ENCODE assay signal across 14 cellular contexts in the genomic region with DNA sequence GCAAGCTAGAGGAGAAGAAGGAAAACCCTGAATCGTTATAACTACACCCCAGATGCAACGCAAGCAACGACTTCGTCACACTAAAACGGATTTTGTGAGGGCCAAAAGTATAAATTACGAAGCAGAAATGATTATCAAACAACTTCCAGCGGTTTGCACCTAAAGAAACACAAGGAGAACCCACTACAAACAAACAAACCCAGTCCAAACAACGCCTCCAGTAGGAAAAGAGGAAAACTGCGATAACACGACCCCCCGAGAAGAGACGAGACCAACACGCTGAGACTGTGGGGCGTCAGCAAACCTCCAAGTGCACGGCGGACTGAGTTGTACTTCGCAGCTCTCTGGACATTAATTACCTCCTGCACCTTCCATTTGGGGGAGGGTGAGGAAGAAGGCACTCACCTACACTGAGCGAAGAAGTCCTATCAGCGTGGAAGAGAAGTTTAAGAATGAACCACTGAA. TPM values are rescaled to one million over a fixed set of nuclear protein-coding genes. Genes with fewer than 3 reads are reported as not detected.
DNase-seq lines count a peak whose midpoint lies in the region; ATAC-seq and TF ChIP-seq lines count a peak whose summit lies in the region.
"Had no signal": no experiment of that assay in that cellular context is flagged by ENCODE, and none has a peak within 500 bp of the region (broad histone marks: within the 10 kb centered on the region; RNA-seq: fewer than 3 reads in every experiment).

TSS of gene MAB21L2 (plus strand) at position 51 of the 465 bp plus-strand sequence. CDS start 879 bp downstream, outside the sequence.

- no peak for ATAC-seq in gastrocnemius medialis
- ATAC-seq: CD8-positive, alpha-beta T cell; K562 had no signal

- in situ Hi-C loops in brain microvascular endothelial cell (cut with HindIII; ENCODE audit: low pct_ligation_motif_present, low sequenced_read_pairs) (loop anchor here (25.0 kb wide), 1 partner anchor 270 kb away; no protein-coding TSS in a partner anchor), gastrocnemius medialis (cut with MboI; ENCODE audit: low sequenced_read_pairs in 4 of 4) (no loop called here)

- H3K4me1 Mint-ChIP-seq in activated CD4-positive, alpha-beta memory T cell treated with anti-CD3 and anti-CD28 coated beads, Interleukin-2, amount 10 ng/mL, durations not matched to agents 7 days and 5 days, result no peaks in the 10 kb centered on the region

- H3K27ac Mint-ChIP-seq in activated CD4-positive, alpha-beta memory T cell treated with anti-CD3 and anti-CD28 coated beads, Interleukin-2, amount 10 ng/mL, durations not matched to agents 7 days and 5 days, result no peak within 1 kb of the TSS
- H3K27ac Mint-ChIP-seq: activated naive CD8-positive, alpha-beta T cell; CD8-positive, alpha-beta T cell had no signal

- H3K27me3 Mint-ChIP-seq in activated CD4-positive, alpha-beta memory T cell treated with anti-CD3 and anti-CD28 coated beads, Interleukin-2, amount 10 ng/mL, durations not matched to agents 7 days and 5 days, result no peaks in the 10 kb centered on the region
- H3K27me3 Mint-ChIP-seq: activated naive CD8-positive, alpha-beta T cell had no signal

- peaks cover 13% of the 10 kb centered on the region for H3K9me3 Mint-ChIP-seq in activated CD4-positive, alpha-beta memory T cell treated with anti-CD3 and anti-CD28 coated beads, Interleukin-2, amount 10 ng/mL, durations not matched to agents 7 days and 5 days
- H3K9me3 Mint-ChIP-seq: CD8-positive, alpha-beta T cell had no signal

- no peaks in the 10 kb centered on the region for H3K36me3 ChIP-seq in brain microvascular endothelial cell (replicated peaks)
- no peaks in the 10 kb centered on the region for H3K36me3 ChIP-seq in gastrocnemius medialis

- TF ChIP-seq CTCF in brain microvascular endothelial cell (IDR thresholded peaks at IDR 0.05; ENCODE audit: low read depth, low read length, missing control alignments) (peak; percentile 11), gastrocnemius medialis (IDR thresholded peaks at IDR 0.05 in 4 of 5, conservative IDR thresholded peaks at IDR 0.05 in 1 of 5) (no peak)

- POLR2A ChIA-PET in activated CD4-positive, alpha-beta memory T cell treated with anti-CD3 and anti-CD28 coated beads, Interleukin-2, amount 10 ng/mL, durations not matched to agents 7 days and 5 days (lab: Charles Lee), result no interaction called here

- H3K4me3 ChIP-seq in brain microvascular endothelial cell (ENCODE audit: low read depth, low read length) (peak within 1 kb of the TSS; percentile 75), gastrocnemius medialis (peak within 1 kb of the TSS; percentile 33 to 40 (median 37))
- H3K4me3 ChIP-seq: K562 had no signal

- H3K36me3 Mint-ChIP-seq in activated CD4-positive, alpha-beta memory T cell treated with anti-CD3 and anti-CD28 coated beads, Interleukin-2, amount 10 ng/mL, durations not matched to agents 7 days and 5 days (ENCODE audit: low read depth), result peaks cover 45% of the 10 kb centered on the region

- no peaks in the 10 kb centered on the region for H3K27me3 ChIP-seq in brain microvascular endothelial cell (replicated peaks)
- H3K27me3 ChIP-seq in gastrocnemius medialis, result no peaks in the 10 kb centered on the region

- intact Hi-C loops in gastrocnemius medialis (cut with DNase I; ENCODE audit: low total_unique reads), result no loop called here

- CTCF ChIA-PET in activated CD4-positive, alpha-beta memory T cell treated with anti-CD3 and anti-CD28 coated beads, Interleukin-2, amount 10 ng/mL, durations not matched to agents 7 days and 5 days (lab: Charles Lee), result no interaction called here

- H3K27ac ChIP-seq in brain microvascular endothelial cell, result peak within 1 kb of the TSS; percentile 8
- H3K27ac ChIP-seq in gastrocnemius medialis, result no peak within 1 kb of the TSS

- DNase-seq in H4 (ENCODE audit: low spot score) (peak; percentile 66), brain microvascular endothelial cell (no peak), iris pigment epithelial cell (ENCODE audit: low read depth) (peak; percentile 49), gastrocnemius medialis (no peak), NCI-H1930 (lab: John Stamatoyannopoulos, UW) (no peak), LoVo (ENCODE audit: low spot score) (no peak)
- DNase-seq in activated T-cell treated with anti-CD3 and anti-CD28 coated beads, Interleukin-2, amount 50 U/mL, for 48 hours, result no peak
- DNase-seq in activated CD4-positive, alpha-beta memory T cell treated with anti-CD3 and anti-CD28 coated beads, Interleukin-2, amount 10 ng/mL, durations not matched to agents 7 days and 5 days, result no peak
- DNase-seq: activated CD4-positive, alpha-beta T cell treated with anti-CD3 and anti-CD28 coated beads, Interleukin-2, amount 50 U/mL, for 4 hours; CD8-positive, alpha-beta T cell; NCI-H2227 treated with DMSO at 0.1 percent for 48 hours had no signal

- peaks cover 0 to 3% of the 10 kb centered on the region in 2 donors for H3K4me1 ChIP-seq in gastrocnemius medialis

- H3K4me3 Mint-ChIP-seq in activated CD4-positive, alpha-beta memory T cell treated with anti-CD3 and anti-CD28 coated beads, Interleukin-2, amount 10 ng/mL, durations not matched to agents 7 days and 5 days, result no peak within 1 kb of the TSS
- H3K4me3 Mint-ChIP-seq: activated naive CD8-positive, alpha-beta T cell; CD8-positive, alpha-beta T cell had no signal

- H3K9me3 ChIP-seq in gastrocnemius medialis, result no peaks in the 10 kb centered on the region

- TF ChIP-seq POLR2A in gastrocnemius medialis (IDR thresholded peaks at IDR 0.05), result no peak

RNA-seq across cellular contexts. Expression of gene MAB21L2, which starts in this region (rescaled TPM):
- total RNA-seq in H4 (2014; rRNA removed; shearing (Covaris generic)), result 52.5 and 54.5 TPM in 2 replicates
- total RNA-seq in gastrocnemius medialis, result 1 to 10 TPM in 1 of 4 donors, not detected in 3; 2.0 TPM
- not detected for total RNA-seq in activated CD4-positive, alpha-beta memory T cell treated with anti-CD3 and anti-CD28 coated beads, Interleukin-2, amount 10 ng/mL, durations not matched to agents 7 days and 5 days
- total RNA-seq: CD8-positive, alpha-beta T cell; K562; SK-MEL-5 had no signal

Comparison
In these comparisons a context has a peak if more than half of its experiments do, and no peak if none do; other contexts are left out.
1. RNA of gene MAB21L2 (total RNA-seq): 52.5 to 54.5 TPM in H4; 2.0 TPM in gastrocnemius medialis and not detected in activated CD4-positive, alpha-beta memory T cell treated with anti-CD3 and anti-CD28 coated beads, Interleukin-2, amount 10 ng/mL, durations not matched to agents 7 days and 5 days; every median in the first group is over 10 times any median in the second.
2. DNase-seq: peak in H4 (single experiment) and iris pigment epithelial cell (single experiment); none in brain microvascular endothelial cell (single experiment), gastrocnemius medialis (0 of 2), activated T-cell treated with anti-CD3 and anti-CD28 coated beads, Interleukin-2, amount 50 U/mL, for 48 hours (0 of 2), NCI-H1930 (0 of 2), LoVo (single experiment) and activated CD4-positive, alpha-beta memory T cell treated with anti-CD3 and anti-CD28 coated beads, Interleukin-2, amount 10 ng/mL, durations not matched to agents 7 days and 5 days (single experiment).